8 cellular contexts compared by ENCODE assay signal in the genomic region with DNA sequence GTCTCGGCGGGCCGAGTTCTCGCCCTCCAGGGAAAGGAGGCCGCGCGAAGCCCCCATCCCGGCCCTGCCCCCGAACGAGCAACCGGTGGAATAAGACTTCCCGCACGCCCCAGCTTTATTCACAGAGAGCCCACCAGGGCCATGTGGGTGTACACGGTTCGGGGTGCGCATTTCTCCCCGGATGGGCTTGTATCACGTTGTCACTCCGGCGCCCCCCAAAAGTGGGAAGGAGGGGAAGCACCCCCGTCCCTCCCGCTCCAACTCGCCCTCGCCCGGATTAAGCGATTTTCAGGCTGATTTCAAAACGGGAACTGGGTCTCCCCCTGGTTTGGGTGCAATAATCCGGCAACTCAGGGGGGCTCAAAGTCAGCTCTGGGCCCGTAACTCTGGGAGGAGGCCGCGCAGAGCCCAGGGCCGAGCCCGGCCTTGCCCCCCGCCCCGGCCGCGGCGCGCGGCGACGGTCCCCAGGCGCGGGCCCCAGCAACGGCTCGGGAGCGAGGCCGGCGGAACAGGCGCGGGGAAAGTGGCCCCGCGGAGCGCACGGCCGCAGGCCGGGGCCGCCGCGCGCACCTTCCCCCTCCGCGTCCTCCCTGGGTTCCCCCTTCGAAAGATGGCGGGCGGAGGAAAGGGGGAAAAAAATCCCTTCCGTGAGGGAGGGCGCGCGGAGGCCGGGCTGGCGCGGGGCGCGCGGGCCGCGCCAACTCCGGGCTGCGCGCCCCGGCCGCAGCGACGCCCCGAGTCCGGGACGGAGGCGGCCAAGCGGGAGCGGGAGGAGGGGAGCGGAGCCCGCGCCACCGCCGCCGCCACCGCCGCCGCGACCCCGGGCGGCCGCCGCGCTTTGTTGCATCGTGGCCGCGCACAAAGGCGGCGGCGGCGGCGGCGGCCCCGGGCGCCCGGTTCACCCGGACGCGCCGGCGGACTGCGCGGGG.
DNase-seq lines count a peak whose midpoint lies in the region; TF ChIP-seq lines count a peak whose summit lies in the region.

No MANE protein-coding gene starts in this region.

- H3K27me3 ChIP-seq in parathyroid adenoma (ENCODE audit: control insufficient read depth, insufficient read depth, low read length) = no peaks in the 10 kb centered on the region

- H3K4me3 ChIP-seq in GM12865 (ENCODE audit: low read depth, low read length) (peak overlapping the region; percentile 88), parathyroid adenoma (ENCODE audit: low read depth, low read length) (peak overlapping the region; percentile 76)

- peak overlapping the region; percentile 28 for H3K9ac ChIP-seq in parathyroid adenoma

- DNase-seq in GM12865 (ENCODE audit: low read depth) (peak; percentile 54), HCEC 1CT (peak; percentile 31), NCI-H226 (peak; percentile 19), germinal center (ENCODE audit: low spot score) (peak; percentile 37), epidermal melanocyte (ENCODE audit: insufficient read length, low spot score) (no peak), GM19238 (ENCODE audit: insufficient read length, low spot score) (no peak)
- DNase-seq in activated effector memory CD4-positive, alpha-beta T cell treated with anti-CD3 and anti-CD28 coated beads, Interleukin-2, amount 50 U/mL, for 16 hours = peak; percentile 82

- H2AFZ ChIP-seq in parathyroid adenoma = no peak overlapping the region

- TF ChIP-seq CTCF in GM12865 (IDR thresholded peaks at IDR 0.05; ENCODE audit: insufficient read depth, low read depth, low read length, missing control alignments) (no peak), parathyroid adenoma (IDR thresholded peaks at IDR 0.05) (no peak)

- no peaks in the 10 kb centered on the region for H3K9me3 ChIP-seq in parathyroid adenoma (ENCODE audit: control insufficient read depth, low read length)

- H3K4me2 ChIP-seq in parathyroid adenoma (ENCODE audit: low read length) = peak overlapping the region; percentile 96

- H3K79me2 ChIP-seq in parathyroid adenoma = peaks cover 32% of the 10 kb centered on the region

- H3K36me3 ChIP-seq in parathyroid adenoma (ENCODE audit: control insufficient read depth, insufficient read depth, low read length) = no peaks in the 10 kb centered on the region

- H3K27ac ChIP-seq in parathyroid adenoma = peak overlapping the region; percentile 77

- H3K4me1 ChIP-seq in parathyroid adenoma = peaks cover 4% of the 10 kb centered on the region

Comparison
In these comparisons a context has a peak if more than half of its experiments do, and no peak if none do; other contexts are left out.
1. DNase-seq: peak in GM12865 (single experiment), HCEC 1CT (single experiment), NCI-H226 (single experiment), activated effector memory CD4-positive, alpha-beta T cell treated with anti-CD3 and anti-CD28 coated beads, Interleukin-2, amount 50 U/mL, for 16 hours (single experiment) and germinal center (single experiment); none in epidermal melanocyte (single experiment) and GM19238 (single experiment).